31 cellular contexts compared by ENCODE assay signal in the genomic region with DNA sequence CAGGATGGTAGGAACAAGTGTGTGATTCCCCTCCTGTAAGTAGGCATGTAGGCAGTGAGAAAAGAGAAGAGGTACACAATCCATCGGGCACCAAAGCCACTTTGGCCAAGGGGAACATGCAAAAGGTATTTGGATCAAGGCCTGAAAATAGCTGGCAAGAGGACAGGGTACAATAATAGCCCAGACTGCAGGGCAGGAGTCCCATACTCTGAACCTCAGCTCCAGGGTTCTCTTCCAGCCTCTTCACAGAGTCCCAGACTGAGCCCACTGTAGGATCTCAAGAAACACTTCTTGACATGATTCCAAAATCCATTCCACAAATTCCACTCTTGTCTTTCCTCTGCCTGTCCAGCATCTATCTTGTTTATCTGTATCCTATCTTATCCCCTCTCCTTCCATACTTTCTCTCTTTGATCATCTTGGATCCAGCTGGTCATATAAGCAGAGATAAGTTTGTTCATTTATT. TPM values are rescaled to one million over a fixed set of nuclear protein-coding genes. Genes with fewer than 3 reads are reported as not detected.
DNase-seq lines count a peak whose midpoint lies in the region; ATAC-seq, FAIRE-seq and TF ChIP-seq lines count a peak whose summit lies in the region.
"Had no signal": no experiment of that assay in that cellular context is flagged by ENCODE, and none has a peak within 500 bp of the region (broad histone marks: within the 10 kb centered on the region; RNA-seq: fewer than 3 reads in every experiment).

No MANE protein-coding gene starts in this region.

- no peaks in the 10 kb centered on the region for H3K9me3 ChIP-seq in MG63
- H3K9me3 ChIP-seq in astrocyte (ENCODE audit: insufficient read depth, low read depth, low read length) = no peaks in the 10 kb centered on the region
- no peaks in the 10 kb centered on the region for H3K9me3 ChIP-seq in subcutaneous abdominal adipose tissue (ENCODE audit: control insufficient read depth in 5 of 5, low read length in 5 of 5)
- H3K9me3 ChIP-seq: SJSA1 had no signal

- no peak overlapping the region for H3K4me3 Mint-ChIP-seq in astrocyte (ENCODE audit: unreplicated experiment)
- H3K4me3 Mint-ChIP-seq: activated naive CD4-positive, alpha-beta T cell treated with anti-CD3 and anti-CD28 coated beads, Interleukin-2, amount 10 ng/mL, durations not matched to agents 7 days and 5 days; memory B cell; neural progenitor cell had no signal

- H3K4me1 ChIP-seq in astrocyte (ENCODE audit: insufficient read depth, low read length) (no peaks in the 10 kb centered on the region), subcutaneous abdominal adipose tissue (ENCODE audit: control insufficient read depth in 5 of 5, insufficient read depth in 5 of 5, low read length in 5 of 5) (peaks cover 0 to 44% (median 31%) of the 10 kb centered on the region in 5 donors)
- H3K4me1 ChIP-seq: neural progenitor cell, parathyroid adenoma had no signal

- H3K4me3 ChIP-seq in MG63 (no peak overlapping the region), astrocyte (ENCODE audit: insufficient read depth, low read depth, low read length) (no peak overlapping the region), subcutaneous abdominal adipose tissue (ENCODE audit: low read depth in 1 of 5, low read length in 5 of 5) (no peak overlapping the region)
- H3K4me3 ChIP-seq: neural progenitor cell, SJSA1 had no signal

- no peak overlapping the region for H3K27ac ChIP-seq in astrocyte (ENCODE audit: low read depth, low read length)
- peak overlapping the region; percentile 57 for H3K27ac ChIP-seq in subcutaneous abdominal adipose tissue (ENCODE audit: low read depth, low read length)
- H3K27ac ChIP-seq: C4-2B, HL-60, neural progenitor cell, parathyroid adenoma, SJSA1 had no signal

- H4K20me1 ChIP-seq in astrocyte (ENCODE audit: insufficient read depth, low read length) = peaks cover 6% of the 10 kb centered on the region

- H3K9me3 Mint-ChIP-seq in astrocyte (ENCODE audit: unreplicated experiment) = peaks cover 7% of the 10 kb centered on the region
- H3K9me3 Mint-ChIP-seq: activated naive CD4-positive, alpha-beta T cell treated with anti-CD3 and anti-CD28 coated beads, Interleukin-2, amount 10 ng/mL, durations not matched to agents 7 days and 5 days; memory B cell; neural progenitor cell had no signal

- no peak overlapping the region for H3K27ac Mint-ChIP-seq in astrocyte (ENCODE audit: unreplicated experiment)
- H3K27ac Mint-ChIP-seq: activated naive CD4-positive, alpha-beta T cell treated with anti-CD3 and anti-CD28 coated beads, Interleukin-2, amount 10 ng/mL, durations not matched to agents 7 days and 5 days; memory B cell; neural progenitor cell had no signal

- H3K79me2 ChIP-seq in astrocyte (ENCODE audit: insufficient read depth, low read length) = no peaks in the 10 kb centered on the region

- peaks cover 14% of the 10 kb centered on the region for H3K36me3 Mint-ChIP-seq in astrocyte (ENCODE audit: low read depth, unreplicated experiment)

- DNase-seq in MG63 = peak; percentile 13
- peak; percentile 49 for DNase-seq in astrocyte (ENCODE audit: low read depth)
- no peak for DNase-seq in left colon
- DNase-seq in retina = no peak
- no peak for DNase-seq in HUDEP-2 (lab: John Stamatoyannopoulos, UW; ENCODE audit: unreplicated experiment in 76 of 76)
- no peak for DNase-seq in NCI-H1105 (lab: John Stamatoyannopoulos, UW)
- DNase-seq: activated CD4-positive, alpha-beta T cell treated with anti-CD3 and anti-CD28 coated beads, Interleukin-2, amount 50 U/mL, for 4 hours; activated CD4-positive, CD25-positive, alpha-beta regulatory T cell; activated CD8-positive, alpha-beta memory T cell treated with anti-CD3 and anti-CD28 coated beads, Interleukin-2, amount 50 U/mL, for 4 hours; activated naive CD4-positive, alpha-beta T cell treated with anti-CD3 and anti-CD28 coated beads, Interleukin-2, amount 10 ng/mL, durations not matched to agents 7 days and 5 days; central memory CD4-positive, alpha-beta T cell; DMS79; islet precursor cell; Kasumi-1; MV-4-11; NCI-H524 treated with DMSO at 0.1 percent for 48 hours; stimulated activated CD4-positive, alpha-beta T cell treated with anti-CD3 and anti-CD28 coated beads, Interleukin-15, amount 100 ng/mL, for 24 hours; stimulated activated naive CD4-positive, alpha-beta T cell; T-helper 1 cell had no signal

- no peaks in the 10 kb centered on the region for H3K36me3 ChIP-seq in MG63
- no peaks in the 10 kb centered on the region for H3K36me3 ChIP-seq in astrocyte (ENCODE audit: insufficient read depth, low read length)
- H3K36me3 ChIP-seq in subcutaneous abdominal adipose tissue (ENCODE audit: control insufficient read depth in 5 of 5, insufficient read depth in 5 of 5, low read length in 5 of 5) = peaks cover 0 to 9% (median 3%) of the 10 kb centered on the region in 5 donors
- H3K36me3 ChIP-seq: neural progenitor cell had no signal

- no peak for TF ChIP-seq CTCF in astrocyte (IDR thresholded peaks at IDR 0.05; ENCODE audit: insufficient read depth, low read depth, low read length)

- H3K4me2 ChIP-seq in astrocyte (ENCODE audit: low read length) = no peak overlapping the region
- H3K4me2 ChIP-seq: neural progenitor cell had no signal

- ATAC-seq in left colon (peak; percentile 39), GM21526 (IDR thresholded peaks at IDR 0.05; ENCODE audit: low FRiP score, unreplicated experiment) (no peak)
- ATAC-seq: sciatic nerve had no signal

- no peak overlapping the region for H3K9ac ChIP-seq in astrocyte (ENCODE audit: low read length)
- H3K9ac ChIP-seq in subcutaneous abdominal adipose tissue (ENCODE audit: low read length in 5 of 5) = peak overlapping the region in 1 of 5 donors; percentile 17
- H3K9ac ChIP-seq: neural progenitor cell, parathyroid adenoma had no signal

- intact Hi-C loops in left colon (cut with DNase I, micrococcal nuclease) = no loop called here

- no peak for FAIRE-seq in astrocyte (lab: Jason Lieb, UNC)
- FAIRE-seq: endometrium, GM18507 had no signal

- no peak overlapping the region for H2AFZ ChIP-seq in astrocyte (ENCODE audit: low read depth, low read length)
- H2AFZ ChIP-seq: neural progenitor cell, parathyroid adenoma had no signal

- H3K27me3 ChIP-seq in MG63 (no peaks in the 10 kb centered on the region), astrocyte (ENCODE audit: insufficient read depth, low read length) (no peaks in the 10 kb centered on the region), subcutaneous abdominal adipose tissue (ENCODE audit: control insufficient read depth in 5 of 5, insufficient read depth in 4 of 5, low read length in 5 of 5) (no peaks in the 10 kb centered on the region)
- H3K27me3 ChIP-seq: neural progenitor cell, SJSA1 had no signal

- H3K27me3 Mint-ChIP-seq in astrocyte (ENCODE audit: low read depth, unreplicated experiment) = no peaks in the 10 kb centered on the region
- H3K27me3 Mint-ChIP-seq: activated naive CD4-positive, alpha-beta T cell treated with anti-CD3 and anti-CD28 coated beads, Interleukin-2, amount 10 ng/mL, durations not matched to agents 7 days and 5 days; memory B cell had no signal

- H3K4me1 Mint-ChIP-seq in astrocyte (ENCODE audit: low read depth, unreplicated experiment) = peaks cover 1% of the 10 kb centered on the region
- H3K4me1 Mint-ChIP-seq: neural progenitor cell had no signal

RNA-seq across cellular contexts. Expression of gene ACSS2, which starts 19.7 kb away (rescaled TPM):
- 24.8 and 31.8 TPM in 2 replicates for total RNA-seq in MG63 (2014; rRNA removed; shearing (Covaris generic); ENCODE audit: low replicate concordance)
- total RNA-seq in astrocyte (16.9 and 18.7 TPM in 2 replicates), left colon (100 to 1,000 TPM; 343 to 383 TPM)

RNA-seq across cellular contexts. Expression of gene GGT7, which starts 23.5 kb away (rescaled TPM):
- total RNA-seq in MG63 (2014; rRNA removed; shearing (Covaris generic); ENCODE audit: low replicate concordance) = 0.12 and 3.4 TPM in 2 replicates
- 15.6 and 17.3 TPM in 2 replicates for total RNA-seq in astrocyte
- 10 to 100 TPM; 20.5 to 22.5 TPM for total RNA-seq in left colon

RNA-seq across cellular contexts. Expression of gene GSS, which starts 59.5 kb away (rescaled TPM):
- 94.2 and 107 TPM in 2 replicates for total RNA-seq in MG63 (2014; rRNA removed; shearing (Covaris generic); ENCODE audit: low replicate concordance)
- total RNA-seq in astrocyte (44.6 and 46.4 TPM in 2 replicates), left colon (100 to 1,000 TPM in 1 of 2 donors, 10 to 100 TPM in 1; 72.5 to 112 TPM)

RNA-seq across cellular contexts. Expression of gene MYH7B, which starts 59.5 kb away (rescaled TPM):
- not detected in 2 replicates for total RNA-seq in MG63 (2014; rRNA removed; shearing (Covaris generic); ENCODE audit: low replicate concordance)
- total RNA-seq in astrocyte (0.05 and 0.11 TPM in 2 replicates), left colon (1 to 10 TPM; 1.2 to 1.3 TPM)
- total RNA-seq: dermis microvascular lymphatic vessel endothelial cell, SJSA1 had no signal

Comparison
In these comparisons a context has a peak if more than half of its experiments do, and no peak if none do; other contexts are left out.
1. DNase-seq: peak in MG63 (single experiment) and astrocyte (single experiment); none in left colon (0 of 2), retina (single experiment), HUDEP-2 (0 of 76) and NCI-H1105 (single experiment).
2. RNA of gene ACSS2, which starts 19.7 kb away (total RNA-seq): 343 to 383 TPM in left colon; 24.8 to 31.8 TPM in MG63 and 16.9 to 18.7 TPM in astrocyte; every median in the first group is over 10 times any median in the second.